In the genomic region with DNA sequence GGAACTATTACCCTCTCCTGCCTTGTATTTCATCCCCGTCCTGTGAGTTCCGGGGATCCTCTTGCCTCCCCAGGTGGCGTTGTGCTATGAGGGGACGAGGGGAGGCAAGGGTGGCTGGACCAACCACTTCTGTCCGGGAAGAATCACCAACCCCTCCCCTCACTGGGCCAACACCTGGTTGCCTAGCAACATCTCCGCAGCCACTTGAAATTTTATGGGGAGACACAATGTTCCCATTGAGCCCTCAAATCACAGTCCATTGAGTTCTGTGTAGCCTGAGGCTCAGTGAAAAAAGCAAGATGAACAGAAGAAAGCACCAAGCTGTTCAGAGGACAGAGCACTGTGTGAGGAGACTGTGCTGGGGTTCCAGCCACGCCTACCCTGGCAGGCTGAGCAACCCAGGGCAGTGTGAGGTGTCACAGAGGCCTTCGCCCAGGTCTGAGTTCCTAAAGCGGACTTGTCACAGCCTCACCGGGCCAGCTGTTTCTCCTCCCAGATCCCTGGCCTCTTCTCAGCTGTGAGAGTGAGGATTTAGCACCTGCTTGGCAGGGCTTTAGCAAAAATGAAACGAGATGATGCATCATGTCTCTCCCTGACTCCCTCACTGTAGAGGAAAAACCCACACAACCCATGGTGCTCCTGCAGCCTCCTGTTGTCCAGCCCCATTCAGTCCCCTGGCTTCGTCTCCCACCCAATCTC, we compare ENCODE assay signal across 15 cellular contexts.
"Had no signal": no experiment of that assay in that cellular context is flagged by ENCODE, and none has a peak within 500 bp of the region (broad histone marks: within the 10 kb centered on the region; RNA-seq: fewer than 3 reads in every experiment).

No MANE protein-coding gene starts in this region.

- H3K27me3 ChIP-seq: suprapubic skin, transverse colon, vagina had no signal

- H3K4me1 Mint-ChIP-seq: activated CD4-positive, alpha-beta T cell treated with anti-CD3 and anti-CD28 coated beads, Interleukin-2, amount 10 ng/mL, durations not matched to agents 24 days and 14 days; activated naive CD4-positive, alpha-beta T cell treated with anti-CD3 and anti-CD28 coated beads, Interleukin-2, amount 50 U/mL, for 24 hours had no signal

- ATAC-seq: effector memory CD8-positive, alpha-beta T cell; left lobe of liver had no signal

- H3K9me3 ChIP-seq: suprapubic skin, transverse colon, vagina had no signal

- DNase-seq: activated CD4-positive, alpha-beta T cell treated with anti-CD3 and anti-CD28 coated beads, Interleukin-2, amount 10 ng/mL, durations not matched to agents 24 days and 14 days; activated CD8-positive, alpha-beta memory T cell treated with anti-CD3 and anti-CD28 coated beads, Interleukin-2, amount 50 U/mL, for 4 hours; activated gamma-delta T cell; activated T-cell treated with anti-CD3 and anti-CD28 coated beads, Interleukin-2, amount 50 U/mL, for 48 hours; dermis blood vessel endothelial cell; effector memory CD8-positive, alpha-beta T cell; mammary epithelial cell; occipital lobe; T1000; transverse colon had no signal

- H3K36me3 Mint-ChIP-seq: activated naive CD4-positive, alpha-beta T cell treated with anti-CD3 and anti-CD28 coated beads, Interleukin-2, amount 50 U/mL, for 24 hours had no signal

- H3K4me3 ChIP-seq: suprapubic skin, transverse colon, vagina had no signal

- H3K9me3 Mint-ChIP-seq: activated CD4-positive, alpha-beta T cell treated with anti-CD3 and anti-CD28 coated beads, Interleukin-2, amount 10 ng/mL, durations not matched to agents 24 days and 14 days; activated naive CD4-positive, alpha-beta T cell treated with anti-CD3 and anti-CD28 coated beads, Interleukin-2, amount 50 U/mL, for 24 hours; effector memory CD8-positive, alpha-beta T cell; stimulated activated naive CD8-positive, alpha-beta T cell treated with anti-CD3 and anti-CD28 coated beads, Interleukin-15, Interleukin-2, amounts not matched to agents 100 ng/mL and 50 ng/mL, for 24 hours had no signal

- H3K4me3 Mint-ChIP-seq: activated CD4-positive, alpha-beta T cell treated with anti-CD3 and anti-CD28 coated beads, Interleukin-2, amount 10 ng/mL, durations not matched to agents 24 days and 14 days; activated naive CD4-positive, alpha-beta T cell treated with anti-CD3 and anti-CD28 coated beads, Interleukin-2, amount 50 U/mL, for 24 hours; effector memory CD8-positive, alpha-beta T cell; stimulated activated naive CD8-positive, alpha-beta T cell treated with anti-CD3 and anti-CD28 coated beads, Interleukin-15, Interleukin-2, amounts not matched to agents 100 ng/mL and 50 ng/mL, for 24 hours had no signal

- H3K36me3 ChIP-seq: suprapubic skin, transverse colon, vagina had no signal

- H3K27ac Mint-ChIP-seq: activated CD4-positive, alpha-beta T cell treated with anti-CD3 and anti-CD28 coated beads, Interleukin-2, amount 10 ng/mL, durations not matched to agents 24 days and 14 days; activated naive CD4-positive, alpha-beta T cell treated with anti-CD3 and anti-CD28 coated beads, Interleukin-2, amount 50 U/mL, for 24 hours; effector memory CD8-positive, alpha-beta T cell; stimulated activated naive CD8-positive, alpha-beta T cell treated with anti-CD3 and anti-CD28 coated beads, Interleukin-15, Interleukin-2, amounts not matched to agents 100 ng/mL and 50 ng/mL, for 24 hours had no signal

- H3K27me3 Mint-ChIP-seq: activated naive CD4-positive, alpha-beta T cell treated with anti-CD3 and anti-CD28 coated beads, Interleukin-2, amount 50 U/mL, for 24 hours; stimulated activated naive CD8-positive, alpha-beta T cell treated with anti-CD3 and anti-CD28 coated beads, Interleukin-15, Interleukin-2, amounts not matched to agents 100 ng/mL and 50 ng/mL, for 24 hours had no signal

- H3K4me1 ChIP-seq: transverse colon, vagina had no signal
